ENCODE assay signal across 10 cellular contexts in the genomic region with DNA sequence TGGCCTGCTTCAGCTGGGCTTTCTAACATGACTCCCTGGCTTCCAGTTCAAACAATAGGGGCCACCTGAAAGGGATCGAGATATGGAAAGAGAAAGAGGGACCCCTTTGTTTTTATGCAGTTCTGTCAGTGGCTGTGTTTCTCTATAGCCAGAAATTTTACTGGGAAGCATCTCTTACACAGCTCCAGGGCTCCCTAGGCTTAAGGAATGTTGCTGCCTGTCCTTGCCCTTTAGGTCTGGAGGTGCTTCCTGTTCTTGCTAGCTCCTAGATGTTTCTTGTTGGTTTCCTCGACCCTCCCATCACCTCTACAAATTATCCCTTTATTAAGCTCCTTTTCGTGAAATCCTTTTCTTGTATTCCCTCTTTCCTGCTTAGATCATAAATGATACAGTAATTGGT. TPM values are rescaled to one million over a fixed set of nuclear protein-coding genes. Genes with fewer than 3 reads are reported as not detected.
"Had no signal": no experiment of that assay in that cellular context is flagged by ENCODE, and none has a peak within 500 bp of the region (broad histone marks: within the 10 kb centered on the region; RNA-seq: fewer than 3 reads in every experiment).

No MANE protein-coding gene starts in this region.

- DNase-seq: GM23248, H9, HCEC 1CT, IMR-90, KG1 had no signal

- H3K27ac ChIP-seq: GM23248, HL-60 had no signal

- H2AFZ ChIP-seq: GM23248 had no signal

- H3K9me3 Mint-ChIP-seq: H9 had no signal

- ATAC-seq: HepG2, K562 had no signal

- H3K27ac Mint-ChIP-seq: H9 had no signal

- H3K9ac ChIP-seq: GM23248 had no signal

- H3K4me3 ChIP-seq: GM23248, K562 had no signal

- H3K4me3 Mint-ChIP-seq: H9 had no signal

RNA-seq across cellular contexts. Expression of a gene that starts 21.8 kb away (rescaled TPM):
- total RNA-seq: GM23248, HepG2, HT1080, IMR-90, K562 had no signal
- polyA plus RNA-seq: GM23248, HepG2, IMR-90, K562 had no signal

RNA-seq across cellular contexts. Expression of a gene that starts 45.6 kb away (rescaled TPM):
- total RNA-seq: GM23248, H1, H9, HepG2, HT1080, IMR-90, K562 had no signal
- polyA plus RNA-seq: GM23248, HepG2, IMR-90, K562 had no signal

RNA-seq across cellular contexts. Expression of a gene that starts 55.1 kb away (rescaled TPM):
- total RNA-seq: GM23248, H1, H9, HepG2, HT1080, IMR-90, K562 had no signal
- polyA plus RNA-seq: GM23248, H1, HepG2, IMR-90 had no signal
